In the genomic region with DNA sequence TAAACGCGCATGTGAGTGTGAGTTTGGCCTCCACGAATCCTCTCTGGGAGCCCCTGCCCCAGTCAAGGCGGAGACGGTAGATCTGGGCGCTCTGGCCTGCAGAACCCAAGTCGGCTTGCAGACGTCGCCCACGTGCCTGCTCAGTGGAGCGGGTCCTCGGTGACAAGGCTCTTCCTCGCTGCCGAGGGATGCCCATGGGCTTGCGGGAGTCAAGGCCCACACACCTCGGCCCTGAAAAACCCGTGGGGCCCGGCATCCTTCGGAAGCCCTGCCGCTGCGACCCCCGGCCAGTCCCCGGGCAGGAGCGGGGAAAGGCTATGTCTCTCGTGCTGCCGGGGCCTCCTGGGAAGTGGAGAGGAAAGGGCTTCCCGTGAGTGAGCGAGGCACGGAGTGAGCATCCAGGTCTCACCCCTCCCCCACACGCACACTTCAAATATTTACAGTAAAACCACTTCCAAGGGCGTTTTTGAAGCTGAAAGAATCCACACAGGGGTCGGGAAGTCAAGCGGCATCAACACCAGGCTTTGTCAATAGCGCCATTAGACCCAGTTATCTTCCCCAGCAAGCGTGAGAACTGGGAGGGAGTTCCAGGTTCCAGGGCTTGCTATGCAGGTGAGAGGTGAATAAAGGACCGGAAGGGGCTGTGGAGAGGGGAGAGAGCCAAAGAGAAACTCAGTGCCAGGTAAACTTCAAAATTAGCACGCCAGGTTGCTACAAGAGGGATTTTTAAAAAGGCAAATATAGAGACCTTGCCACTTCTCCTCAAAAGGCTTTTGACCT, we compare ENCODE assay signal across 8 cellular contexts. TPM values are rescaled to one million over a fixed set of nuclear protein-coding genes. Genes with fewer than 3 reads are reported as not detected.
A peak's percentile ranks its signal among the peaks of the same experiment; 100 is the strongest.
DNase-seq lines count a peak whose midpoint lies in the region; ATAC-seq and TF ChIP-seq lines count a peak whose summit lies in the region.

No MANE protein-coding gene starts in this region.

- intact Hi-C loops in natural killer cell (cut with micrococcal nuclease) = no loop called here

- TF ChIP-seq CTCF in natural killer cell (IDR thresholded peaks at IDR 0.05) (no peak), glutamatergic neuron (IDR thresholded peaks at IDR 0.05; ENCODE audit: partially characterized antibody, unreplicated experiment) (no peak)

- H3K9me3 ChIP-seq in NT2/D1 (ENCODE audit: insufficient read depth, low read length) = no peaks in the 10 kb centered on the region

- no peaks in the 10 kb centered on the region for H3K9me3 Mint-ChIP-seq in natural killer cell
- H3K9me3 Mint-ChIP-seq in natural killer cell treated with Interleukin-12 subunit alpha and Interleukin-12 subunit beta and Interleukin-15 and Interleukin-18, amount 100 ng/mL, for 72 hours = no peaks in the 10 kb centered on the region
- H3K9me3 Mint-ChIP-seq in glutamatergic neuron (ENCODE audit: unreplicated experiment) = peaks cover 18% of the 10 kb centered on the region

- H3K27me3 ChIP-seq in NT2/D1 (ENCODE audit: insufficient read depth, insufficient read length) = peaks cover 95% of the 10 kb centered on the region

- H3K27me3 Mint-ChIP-seq in natural killer cell (ENCODE audit: low read depth in 2 of 2) = peaks cover 61 to 68% of the 10 kb centered on the region in 2 donors
- peaks cover 43 to 51% of the 10 kb centered on the region in 2 donors for H3K27me3 Mint-ChIP-seq in natural killer cell treated with Interleukin-12 subunit alpha and Interleukin-12 subunit beta and Interleukin-15 and Interleukin-18, amount 100 ng/mL, for 72 hours
- peaks cover 40% of the 10 kb centered on the region for H3K27me3 Mint-ChIP-seq in glutamatergic neuron (ENCODE audit: unreplicated experiment)

- H3K4me1 Mint-ChIP-seq in natural killer cell (peaks cover 0 to 5% of the 10 kb centered on the region in 2 donors), glutamatergic neuron (ENCODE audit: low read depth, unreplicated experiment) (peaks cover 12% of the 10 kb centered on the region)
- H3K4me1 Mint-ChIP-seq in natural killer cell treated with Interleukin-12 subunit alpha and Interleukin-12 subunit beta and Interleukin-15 and Interleukin-18, amount 100 ng/mL, for 72 hours (ENCODE audit: low read depth in 2 of 2) = peaks cover 0 to 2% of the 10 kb centered on the region in 2 donors

- H3K4me1 ChIP-seq in NT2/D1 (ENCODE audit: insufficient read depth, insufficient read length) = peaks cover 8% of the 10 kb centered on the region

- ATAC-seq in natural killer cell = no peak
- ATAC-seq in natural killer cell treated with Interleukin-12 subunit alpha and Interleukin-12 subunit beta and Interleukin-15 and Interleukin-18, amount 100 ng/mL, for 72 hours = no peak
- ATAC-seq in HG02885 (IDR thresholded peaks at IDR 0.05; ENCODE audit: poor library complexity, unreplicated experiment) = no peak

- H3K4me3 Mint-ChIP-seq in natural killer cell (peak overlapping the region; percentile 47), glutamatergic neuron (ENCODE audit: unreplicated experiment) (peak overlapping the region; percentile 73)
- H3K4me3 Mint-ChIP-seq in natural killer cell treated with Interleukin-12 subunit alpha and Interleukin-12 subunit beta and Interleukin-15 and Interleukin-18, amount 100 ng/mL, for 72 hours = no peak overlapping the region

- DNase-seq in natural killer cell = no peak
- no peak for DNase-seq in natural killer cell treated with Interleukin-12 subunit alpha and Interleukin-12 subunit beta and Interleukin-15 and Interleukin-18, amount 100 ng/mL, for 72 hours (ENCODE audit: low spot score)
- DNase-seq in NT2/D1 (ENCODE audit: low read depth, low spot score) = no peak
- no peak for DNase-seq in glutamatergic neuron
- DNase-seq in iPS-NIHi11 (ENCODE audit: low spot score) = no peak
- DNase-seq in stimulated activated CD4-positive, alpha-beta T cell treated with anti-CD3 and anti-CD28 coated beads, Interleukin-2, amount 100 ng/mL, for 24 hours = no peak
- DNase-seq in putamen (ENCODE audit: low spot score) = no peak

- H3K36me3 ChIP-seq in NT2/D1 (ENCODE audit: insufficient read depth, insufficient read length, low read length) = no peaks in the 10 kb centered on the region

- no peaks in the 10 kb centered on the region for H3K36me3 Mint-ChIP-seq in natural killer cell
- H3K36me3 Mint-ChIP-seq in natural killer cell treated with Interleukin-12 subunit alpha and Interleukin-12 subunit beta and Interleukin-15 and Interleukin-18, amount 100 ng/mL, for 72 hours = no peaks in the 10 kb centered on the region
- no peaks in the 10 kb centered on the region for H3K36me3 Mint-ChIP-seq in glutamatergic neuron (ENCODE audit: unreplicated experiment)

- H3K4me3 ChIP-seq in NT2/D1 (ENCODE audit: insufficient read length, low read depth) = peak overlapping the region; percentile 37

- H3K9ac ChIP-seq in NT2/D1 (ENCODE audit: insufficient read length, low read depth) = peak overlapping the region; percentile 16

- H3K27ac Mint-ChIP-seq in natural killer cell (no peak overlapping the region), glutamatergic neuron (ENCODE audit: unreplicated experiment) (no peak overlapping the region)
- H3K27ac Mint-ChIP-seq in natural killer cell treated with Interleukin-12 subunit alpha and Interleukin-12 subunit beta and Interleukin-15 and Interleukin-18, amount 100 ng/mL, for 72 hours = no peak overlapping the region

RNA-seq across cellular contexts. Expression of gene MNX1, which starts 1.1 kb away (rescaled TPM):
- total RNA-seq in natural killer cell (not detected), glutamatergic neuron (ENCODE audit: unreplicated experiment) (0.59 TPM)
- total RNA-seq in natural killer cell treated with Interleukin-12 subunit alpha and Interleukin-12 subunit beta and Interleukin-15 and Interleukin-18, amount 100 ng/mL, for 72 hours = not detected
